In the genomic region with DNA sequence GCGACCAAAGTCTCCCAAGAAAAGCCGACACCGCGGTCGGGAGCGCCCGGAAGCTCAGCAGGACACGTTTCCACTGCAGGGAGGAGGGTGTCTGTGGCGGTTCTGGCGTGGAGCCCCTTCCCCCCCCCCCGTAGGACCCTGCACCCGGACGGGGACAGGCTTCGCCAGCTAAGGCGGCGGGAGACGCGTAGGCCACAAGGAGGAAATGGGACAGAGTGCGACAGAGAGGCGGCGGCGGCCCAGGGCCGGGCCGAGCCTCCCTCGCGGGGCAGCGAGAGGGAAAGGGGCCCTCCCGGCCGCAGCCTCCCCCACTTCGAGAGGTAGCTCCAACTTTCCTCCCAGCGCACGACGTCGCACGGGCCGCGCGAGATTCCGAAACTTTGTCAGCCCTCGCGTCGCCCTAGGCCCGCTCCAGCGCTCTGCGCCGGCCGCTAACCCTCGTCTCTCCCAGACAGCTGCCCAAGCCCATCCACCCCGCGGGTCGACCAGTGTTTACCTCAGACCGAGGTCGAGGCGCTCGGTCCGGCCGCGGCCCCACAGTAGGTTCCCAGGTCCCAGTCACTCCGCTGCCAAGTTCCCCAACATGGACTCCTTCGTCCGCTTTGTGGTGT, we compare ENCODE assay signal across 8 cellular contexts. TPM values are rescaled to one million over a fixed set of nuclear protein-coding genes. Genes with fewer than 3 reads are reported as not detected.
DNase-seq lines count a peak whose midpoint lies in the region; ATAC-seq and TF ChIP-seq lines count a peak whose summit lies in the region.

No MANE protein-coding gene starts in this region.

- ATAC-seq in HG02938 (IDR thresholded peaks at IDR 0.05; ENCODE audit: unreplicated experiment), result peak; percentile 29

- peak overlapping the region; percentile 96 for H3K4me3 ChIP-seq in epithelial cell of esophagus (ENCODE audit: low read length)

- TF ChIP-seq CTCF in epithelial cell of esophagus (IDR thresholded peaks at IDR 0.05; ENCODE audit: insufficient read depth, low read depth, low read length, missing control alignments), result no peak

- DNase-seq in NOMO-1 (lab: John Stamatoyannopoulos, UW; ENCODE audit: unreplicated experiment in 2 of 2) (peak; percentile 70 to 72), NOMO-1 treated with DMSO at 0.1 percent for 48 hours (lab: John Stamatoyannopoulos, UW; ENCODE audit: unreplicated experiment) (no peak), NCI-H2171 (lab: John Stamatoyannopoulos, UW) (peak; percentile 27), epithelial cell of esophagus (ENCODE audit: low read depth) (peak; percentile 48), myocyte (ENCODE audit: low read depth) (peak; percentile 82)
- DNase-seq in activated CD8-positive, alpha-beta memory T cell treated with anti-CD3 and anti-CD28 coated beads for 4 hours (ENCODE audit: low read depth in 2 of 2), result peak; percentile 13 to 24
- peak; percentile 30 to 69 (median 60) for DNase-seq in stimulated activated naive CD4-positive, alpha-beta T cell (lab: John Stamatoyannopoulos, UW)

RNA-seq across cellular contexts. Expression of a gene that starts 0.4 kb away (rescaled TPM):
- total RNA-seq in myocyte, result 106 and 120 TPM in 2 replicates
- polyA plus RNA-seq in myocyte (2012), result 31.4 TPM
